In genomic region chr11:76670475-76671235, GRCh38 we compare ENCODE assay signal across 8 cellular contexts. TPM values are rescaled to one million over a fixed set of nuclear protein-coding genes. Genes with fewer than 3 reads are reported as not detected.
DNase-seq lines count a peak whose midpoint lies in the region; ATAC-seq, FAIRE-seq and TF ChIP-seq lines count a peak whose summit lies in the region.

Gene LRRC32 (minus strand): TSS chr11:76670747. CDS start chr11:76665954, 4,793 bp downstream.

- peak within 1 kb of the TSS; percentile 74 for H3K4me3 Mint-ChIP-seq in central memory CD8-positive, alpha-beta T cell

- DNase-seq in GM12891 (ENCODE audit: insufficient read length, low spot score) = no peak
- peak; percentile 53 for DNase-seq in SKM-1 (lab: John Stamatoyannopoulos, UW; ENCODE audit: unreplicated experiment)
- DNase-seq in central memory CD8-positive, alpha-beta T cell (ENCODE audit: low spot score in 2 of 2) = no peak
- peak; percentile 64 to 80 (median 78) for DNase-seq in right lobe of liver
- DNase-seq in stimulated activated naive CD8-positive, alpha-beta T cell treated with anti-CD3 and anti-CD28 coated beads, Interleukin-15, Interleukin-2, amounts not matched to agents 100 U/mL and 50 U/mL, for 24 hours = peak; percentile 64
- DNase-seq in C1 segment of cervical spinal cord (lab: John Stamatoyannopoulos, UW) = no peak
- DNase-seq in kidney tubule cell (ENCODE audit: low spot score) = no peak

- H3K4me1 Mint-ChIP-seq in central memory CD8-positive, alpha-beta T cell = peaks cover 30% of the 10 kb centered on the region

- no peaks in the 10 kb centered on the region for H3K36me3 Mint-ChIP-seq in central memory CD8-positive, alpha-beta T cell (ENCODE audit: insufficient read depth)

- FAIRE-seq in GM12891 (lab: Jason Lieb, UNC) = no peak

- H3K27ac ChIP-seq in right lobe of liver = peak within 1 kb of the TSS; percentile 40 to 85 (median 50)

- TF ChIP-seq POLR2A in GM12891 (IDR thresholded peaks at IDR 0.05; ENCODE audit: low read depth, low read length) (no peak), right lobe of liver (IDR thresholded peaks at IDR 0.05) (peak; percentile 45)

- peaks cover 0 to 15% (median 2%) of the 10 kb centered on the region in 4 donors for H3K4me1 ChIP-seq in right lobe of liver

- peak within 1 kb of the TSS; percentile 44 to 53 (median 46) for H3K4me3 ChIP-seq in right lobe of liver

- no peaks in the 10 kb centered on the region for H3K9me3 Mint-ChIP-seq in central memory CD8-positive, alpha-beta T cell

- TF ChIP-seq CTCF in right lobe of liver (IDR thresholded peaks at IDR 0.05) = no peak

- ATAC-seq in central memory CD8-positive, alpha-beta T cell (replicated peaks; ENCODE audit: extremely low read depth, poor library complexity, severe bottlenecking) = no peak
- ATAC-seq in right lobe of liver (peak; percentile 55 to 66 (median 60)), GM21390 (IDR thresholded peaks at IDR 0.05; ENCODE audit: unreplicated experiment) (no peak)
- no peak for ATAC-seq in stimulated activated naive CD8-positive, alpha-beta T cell treated with anti-CD3 and anti-CD28 coated beads, Interleukin-15, Interleukin-2, amounts not matched to agents 100 U/mL and 50 U/mL, for 24 hours

- 10% methylated on average over 17 of the region's 85 CpGs for WGBS in right lobe of liver (ENCODE audit: insufficient coverage, low coverage, low lambda C conversion rate, missing lambda C conversion rate)

- peaks cover 0 to 7% of the 10 kb centered on the region in 2 donors for H3K27me3 ChIP-seq in right lobe of liver

- H3K9me3 ChIP-seq in right lobe of liver = no peaks in the 10 kb centered on the region

- peaks cover 16% of the 10 kb centered on the region for H3K27me3 Mint-ChIP-seq in central memory CD8-positive, alpha-beta T cell

- H3K27ac Mint-ChIP-seq in central memory CD8-positive, alpha-beta T cell (ENCODE audit: low read depth) = peak within 1 kb of the TSS; percentile 38

- H3K36me3 ChIP-seq in right lobe of liver = no peaks in the 10 kb centered on the region

- intact Hi-C loops in right lobe of liver (cut with DNase I) = no loop called here

TF ChIP-seq in GM12891, 5 proteins besides CTCF, POLR2A, EP300 and RAD21:
- TF ChIP-seq PAX5 (IDR thresholded peaks at IDR 0.05; ENCODE audit: insufficient read depth, low read length, severe bottlenecking) (no peak), SPI1 (IDR thresholded peaks at IDR 0.05; ENCODE audit: low read depth, low read length) (0 out of 2 replicates have a peak, but pooled peaks have one; percentile 20)

RNA-seq across cellular contexts. Expression of gene LRRC32, which starts in this region (rescaled TPM):
- polyA plus RNA-seq in GM12891 (2012; ENCODE audit: low read depth, missing spikeins) = 2.0 TPM
- 10 to 100 TPM in 4 of 6 experiments, 1 to 10 TPM in 2; 7.4 to 19.5 (median 14.5) TPM for total RNA-seq in right lobe of liver

Comparison
In these comparisons a context has a peak if more than half of its experiments do, and no peak if none do; other contexts are left out.
1. DNase-seq: peak in SKM-1 (single experiment), right lobe of liver (3 of 3) and stimulated activated naive CD8-positive, alpha-beta T cell treated with anti-CD3 and anti-CD28 coated beads, Interleukin-15, Interleukin-2, amounts not matched to agents 100 U/mL and 50 U/mL, for 24 hours (single experiment); none in GM12891 (single experiment), central memory CD8-positive, alpha-beta T cell (0 of 2), C1 segment of cervical spinal cord (0 of 14) and kidney tubule cell (single experiment).
2. ATAC-seq: peak in right lobe of liver (4 of 4); none in central memory CD8-positive, alpha-beta T cell (single experiment), stimulated activated naive CD8-positive, alpha-beta T cell treated with anti-CD3 and anti-CD28 coated beads, Interleukin-15, Interleukin-2, amounts not matched to agents 100 U/mL and 50 U/mL, for 24 hours (single experiment) and GM21390 (single experiment).